Comparison of ENCODE assay signal across 16 cellular contexts in the genomic region with DNA sequence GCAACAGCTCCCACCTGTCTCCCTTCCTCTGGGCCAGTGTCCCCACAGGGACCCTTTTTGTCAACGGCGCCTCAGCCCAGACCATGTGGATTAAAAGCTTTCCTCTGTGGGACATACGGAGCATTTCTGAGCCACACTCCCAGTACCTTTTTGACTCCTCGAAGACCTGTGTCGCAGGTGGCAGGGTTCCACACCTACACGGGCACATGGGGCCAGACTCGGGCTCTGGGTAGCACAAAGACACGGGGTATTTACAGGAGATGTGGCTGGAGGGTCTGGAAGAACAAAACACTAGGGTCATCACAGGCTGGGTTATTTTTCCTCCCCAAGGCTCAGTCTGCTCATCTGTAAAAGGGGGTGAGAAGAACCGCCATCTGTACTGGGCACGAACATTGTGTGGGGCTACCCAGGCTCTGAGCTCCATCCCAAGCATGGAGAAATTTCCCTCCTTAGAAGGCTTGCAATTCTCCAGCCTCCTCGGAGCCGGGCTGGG. TPM values are rescaled to one million over a fixed set of nuclear protein-coding genes. Genes with fewer than 3 reads are reported as not detected.
DNase-seq lines count a peak whose midpoint lies in the region; FAIRE-seq and TF ChIP-seq lines count a peak whose summit lies in the region.
"Had no signal": no experiment of that assay in that cellular context is flagged by ENCODE, and none has a peak within 500 bp of the region (broad histone marks: within the 10 kb centered on the region; RNA-seq: fewer than 3 reads in every experiment).

No MANE protein-coding gene starts in this region.

- H3K4me1 ChIP-seq in HUES48 (ENCODE audit: control insufficient read depth, insufficient read depth, low read length) (peaks cover 11% of the 10 kb centered on the region), kidney (ENCODE audit: control insufficient read depth in 1 of 2, insufficient read depth in 1 of 2, low read depth in 1 of 2, low read length in 2 of 2) (peaks cover 19 to 20% of the 10 kb centered on the region in 2 donors), small intestine (ENCODE audit: control insufficient read depth in 2 of 2, insufficient read depth in 1 of 2, low read depth in 1 of 2, low read length in 1 of 2) (no peaks in the 10 kb centered on the region)

- H3K27ac ChIP-seq in HUES48 (ENCODE audit: low read depth, low read length) (peak overlapping the region; percentile 55), kidney (ENCODE audit: low read depth in 2 of 2, low read length in 2 of 2) (no peak overlapping the region), small intestine (ENCODE audit: low read depth in 1 of 2, low read length in 1 of 2) (peak overlapping the region; percentile 53 to 99)
- H3K27ac ChIP-seq: parathyroid adenoma had no signal

- H3K4me3 ChIP-seq in HUES48 (ENCODE audit: low read depth, low read length) (peak overlapping the region; percentile 42; the same call in 1 of the 2 replicates), bronchial epithelial cell (ENCODE audit: low read depth, low read length) (peak overlapping the region; percentile 1), kidney (ENCODE audit: low read length in 2 of 2) (peak overlapping the region; percentile 12 to 22), small intestine (ENCODE audit: low read depth in 1 of 2, low read length in 2 of 2) (peak overlapping the region in 1 of 2 donors; percentile 34)

- no peak for FAIRE-seq in bronchial epithelial cell (lab: Jason Lieb, UNC)
- no peak for FAIRE-seq in kidney (lab: Jason Lieb, UNC)
- FAIRE-seq in small intestine (lab: Jason Lieb, UNC), result no peak
- FAIRE-seq: frontal cortex, GM12891 had no signal

- CTCF ChIA-PET in GM10248 (lab: Yijun Ruan, JAX), result interaction anchor here (1.1 to 2.6 kb wide), 4 partner anchors 49 to 229 kb away, joined by 4 to 9 read pairs (median 4); partner anchors contain the start of gene LITAF

- no peak overlapping the region for H3K4me3 Mint-ChIP-seq in activated T-cell treated with anti-CD3 and anti-CD28 coated beads, Interleukin-2, amount 50 U/mL, for 24 hours
- H3K4me3 Mint-ChIP-seq: activated CD4-positive, alpha-beta memory T cell treated with anti-CD3 and anti-CD28 coated beads for 36 hours; activated naive CD4-positive, alpha-beta T cell treated with anti-CD3 and anti-CD28 coated beads, Interleukin-2, amount 10 ng/mL, durations not matched to agents 7 days and 5 days had no signal

- no peaks in the 10 kb centered on the region for H3K36me3 Mint-ChIP-seq in activated T-cell treated with anti-CD3 and anti-CD28 coated beads, Interleukin-2, amount 50 U/mL, for 24 hours (ENCODE audit: low read depth)
- H3K36me3 Mint-ChIP-seq: activated CD4-positive, alpha-beta memory T cell treated with anti-CD3 and anti-CD28 coated beads for 36 hours; activated naive CD4-positive, alpha-beta T cell treated with anti-CD3 and anti-CD28 coated beads, Interleukin-2, amount 10 ng/mL, durations not matched to agents 7 days and 5 days had no signal

- H3K27me3 Mint-ChIP-seq in activated T-cell treated with anti-CD3 and anti-CD28 coated beads, Interleukin-2, amount 50 U/mL, for 24 hours, result no peaks in the 10 kb centered on the region
- H3K27me3 Mint-ChIP-seq: activated CD4-positive, alpha-beta memory T cell treated with anti-CD3 and anti-CD28 coated beads for 36 hours had no signal

- H3K9me3 Mint-ChIP-seq in activated T-cell treated with anti-CD3 and anti-CD28 coated beads, Interleukin-2, amount 50 U/mL, for 24 hours, result no peaks in the 10 kb centered on the region
- H3K9me3 Mint-ChIP-seq: activated CD4-positive, alpha-beta memory T cell treated with anti-CD3 and anti-CD28 coated beads for 36 hours; activated naive CD4-positive, alpha-beta T cell treated with anti-CD3 and anti-CD28 coated beads, Interleukin-2, amount 10 ng/mL, durations not matched to agents 7 days and 5 days had no signal

- WGBS in small intestine, 3 donors, result 44 to 74% (median 58%) methylated on average over 12 of the region's 12 CpGs

- H3K4me1 Mint-ChIP-seq in activated T-cell treated with anti-CD3 and anti-CD28 coated beads, Interleukin-2, amount 50 U/mL, for 24 hours (ENCODE audit: low read depth), result peaks cover 15% of the 10 kb centered on the region

- no peaks in the 10 kb centered on the region for H3K36me3 ChIP-seq in HUES48 (ENCODE audit: control insufficient read depth, insufficient read depth, low read length)
- no peaks in the 10 kb centered on the region for H3K36me3 ChIP-seq in bronchial epithelial cell (ENCODE audit: control insufficient read depth, insufficient read depth, low read length)
- no peaks in the 10 kb centered on the region for H3K36me3 ChIP-seq in kidney (ENCODE audit: control insufficient read depth in 1 of 2, insufficient read depth in 2 of 2, low read length in 2 of 2)
- no peaks in the 10 kb centered on the region for H3K36me3 ChIP-seq in small intestine (ENCODE audit: control insufficient read depth in 2 of 2, insufficient read depth in 2 of 2, low read length in 2 of 2)

- no peak overlapping the region for H3K27ac Mint-ChIP-seq in activated T-cell treated with anti-CD3 and anti-CD28 coated beads, Interleukin-2, amount 50 U/mL, for 24 hours
- H3K27ac Mint-ChIP-seq: activated CD4-positive, alpha-beta memory T cell treated with anti-CD3 and anti-CD28 coated beads for 36 hours; activated naive CD4-positive, alpha-beta T cell treated with anti-CD3 and anti-CD28 coated beads, Interleukin-2, amount 10 ng/mL, durations not matched to agents 7 days and 5 days had no signal

- intact Hi-C loops in kidney (cut with DNase I), result loop anchor here (10.0 kb wide), 1 partner anchor 51 kb away; the partner anchor contains the start of gene LITAF

- DNase-seq in bronchial epithelial cell (ENCODE audit: low read depth), result no peak
- no peak for DNase-seq in kidney
- DNase-seq in small intestine, result no peak
- DNase-seq in GM10248 (ENCODE audit: extremely low spot score), result no peak
- no peak for DNase-seq in activated T-cell treated with anti-CD3 and anti-CD28 coated beads, Interleukin-2, amount 50 U/mL, for 24 hours
- no peak for DNase-seq in activated T-cell treated with anti-CD3 and anti-CD28 coated beads for 4 hours
- DNase-seq in NCI-H1105 (lab: John Stamatoyannopoulos, UW), result no peak
- DNase-seq: activated CD4-positive, alpha-beta memory T cell treated with anti-CD3 and anti-CD28 coated beads for 36 hours; activated naive CD4-positive, alpha-beta T cell treated with anti-CD3 and anti-CD28 coated beads, Interleukin-2, amount 10 ng/mL, durations not matched to agents 7 days and 5 days; activated T-cell treated with anti-CD3 and anti-CD28 coated beads, Interleukin-2, amount 50 U/mL, for 1 hour; aorta; Right ventricle myocardium superior had no signal

- H3K27me3 ChIP-seq in HUES48 (ENCODE audit: control insufficient read depth, insufficient read depth, low read length) (no peaks in the 10 kb centered on the region), bronchial epithelial cell (ENCODE audit: control insufficient read depth, insufficient read depth, low read length) (no peaks in the 10 kb centered on the region), small intestine (ENCODE audit: control insufficient read depth in 2 of 2, insufficient read depth in 2 of 2, low read length in 2 of 2) (no peaks in the 10 kb centered on the region)

- H3K9me3 ChIP-seq in HUES48 (ENCODE audit: control insufficient read depth, insufficient read depth, low read length), result no peaks in the 10 kb centered on the region
- H3K9me3 ChIP-seq in kidney (ENCODE audit: control insufficient read depth in 1 of 2, low read length in 2 of 2), result no peaks in the 10 kb centered on the region
- H3K9me3 ChIP-seq in small intestine (ENCODE audit: control insufficient read depth, low read depth), result no peaks in the 10 kb centered on the region

- TF ChIP-seq CTCF in bronchial epithelial cell (IDR thresholded peaks at IDR 0.05; ENCODE audit: insufficient read depth, low read length, severe bottlenecking) (no peak), kidney (IDR thresholded peaks at IDR 0.05; ENCODE audit: borderline replicate concordance, extremely low read depth, insufficient read depth) (no peak), GM10248 (IDR thresholded peaks at IDR 0.05; ENCODE audit: control extremely low read depth, extremely low read depth, low read depth, missing control alignments) (no peak)

- POLR2A ChIA-PET in GM10248 (lab: Yijun Ruan, JAX), result no interaction called here

- peak overlapping the region; percentile 5; the same call in 1 of the 2 replicates for H3K9ac ChIP-seq in HUES48 (ENCODE audit: low read depth, low read length)
- H3K9ac ChIP-seq in kidney (ENCODE audit: low read length in 2 of 2), result peak overlapping the region in 1 of 2 donors; percentile 56
- H3K9ac ChIP-seq: parathyroid adenoma had no signal

RNA-seq across cellular contexts. Expression of gene SNN, which starts 32.5 kb away (rescaled TPM):
- total RNA-seq in bronchial epithelial cell (27.6 and 31.9 TPM in 2 replicates), kidney (21.9 TPM)
- polyA plus RNA-seq in kidney (ENCODE audit: insufficient read depth, low read depth, low replicate concordance) (16.6 TPM), small intestine (10 to 100 TPM in 1 of 3 donors, 1 to 10 TPM in 2; 9.6 to 15.7 (median 9.7) TPM)

RNA-seq across cellular contexts. Expression of gene LITAF, which starts 49.0 kb away (rescaled TPM):
- 71.6 and 122 TPM in 2 replicates for total RNA-seq in bronchial epithelial cell
- 171 TPM for total RNA-seq in kidney
- 121 TPM for polyA plus RNA-seq in kidney (ENCODE audit: insufficient read depth, low read depth, low replicate concordance)
- 100 to 1,000 TPM in 1 of 3 donors, 10 to 100 TPM in 2; 44.7 to 112 (median 47.8) TPM for polyA plus RNA-seq in small intestine

Comparison
In these comparisons a context has a peak if more than half of its experiments do, and no peak if none do; other contexts are left out.
1. H3K27ac ChIP-seq: peak in HUES48 (single experiment) and small intestine (2 of 2); none in kidney (0 of 2).